21 cellular contexts compared by ENCODE assay signal in the genomic region with DNA sequence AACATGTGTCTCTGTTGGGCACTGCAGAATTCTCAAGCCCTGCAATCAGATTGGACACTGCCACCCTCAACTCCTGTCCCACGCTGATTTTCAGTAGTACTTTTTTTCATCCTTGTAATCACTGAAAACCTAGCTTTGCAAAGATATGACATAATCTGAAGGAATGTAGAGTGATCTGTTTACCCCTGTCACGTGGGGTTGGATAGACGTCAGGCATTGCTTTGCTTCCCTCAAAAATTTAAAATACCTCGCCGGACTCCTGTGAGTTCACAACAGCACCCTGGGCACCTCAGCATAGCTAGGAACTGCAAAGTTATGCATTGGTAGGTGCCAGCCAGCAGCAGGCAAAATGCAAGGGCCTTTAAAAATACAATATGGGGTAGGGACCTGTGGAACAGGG.
DNase-seq lines count a peak whose midpoint lies in the region; ATAC-seq, FAIRE-seq and TF ChIP-seq lines count a peak whose summit lies in the region.
"Had no signal": no experiment of that assay in that cellular context is flagged by ENCODE, and none has a peak within 500 bp of the region (broad histone marks: within the 10 kb centered on the region; RNA-seq: fewer than 3 reads in every experiment).

No MANE protein-coding gene starts in this region.

- no peaks in the 10 kb centered on the region for H3K4me1 ChIP-seq in breast epithelium
- H3K4me1 ChIP-seq: gastrocnemius medialis, lower lobe of right lung, thyroid gland had no signal

- H3K4me1 Mint-ChIP-seq in MCF 10A (ENCODE audit: insufficient read depth, unreplicated experiment): peaks cover 13% of the 10 kb centered on the region
- H3K4me1 Mint-ChIP-seq: naive thymus-derived CD4-positive, alpha-beta T cell; WTC11 had no signal

- H3K36me3 ChIP-seq in breast epithelium (no peaks in the 10 kb centered on the region), brain microvascular endothelial cell (replicated peaks) (no peaks in the 10 kb centered on the region)
- H3K36me3 ChIP-seq: gastrocnemius medialis, lower lobe of right lung, thyroid gland had no signal

- intact Hi-C loops in MCF 10A (cut with micrococcal nuclease) (no loop called here), breast epithelium (cut with DNase I; ENCODE audit: low total_unique reads) (loop anchor here (5.0 kb wide), 1 partner anchor 1507 kb away; no protein-coding TSS in a partner anchor)

- peak; percentile 17 for DNase-seq in MCF 10A (ENCODE audit: unreplicated experiment)
- DNase-seq in breast epithelium (ENCODE audit: low spot score in 2 of 2): no peak
- DNase-seq in brain microvascular endothelial cell: peak; percentile 85
- peak; percentile 40 for DNase-seq in hepatic stellate cell (ENCODE audit: low spot score)
- no peak for DNase-seq in GM12892 (ENCODE audit: insufficient read length)
- no peak for DNase-seq in inferior parietal cortex (ENCODE audit: extremely low spot score)
- DNase-seq: activated CD8-positive, alpha-beta T cell treated with anti-CD3 and anti-CD28 coated beads for 36 hours; activated T-cell treated with anti-CD3 and anti-CD28 coated beads, Interleukin-2, amount 50 U/mL, for 48 hours; effector memory CD8-positive, alpha-beta T cell; gastrocnemius medialis; lower lobe of right lung; naive thymus-derived CD4-positive, alpha-beta T cell; NCI-H146; NCI-H345; posterior cingulate gyrus; thyroid gland had no signal

- H3K4me3 Mint-ChIP-seq in MCF 10A (ENCODE audit: unreplicated experiment): no peak overlapping the region
- H3K4me3 Mint-ChIP-seq: activated CD8-positive, alpha-beta T cell treated with anti-CD3 and anti-CD28 coated beads for 36 hours; effector memory CD8-positive, alpha-beta T cell; naive thymus-derived CD4-positive, alpha-beta T cell; WTC11 had no signal

- no peak for TF ChIP-seq CTCF in MCF 10A (IDR thresholded peaks at IDR 0.05; ENCODE audit: unreplicated experiment)
- no peak for TF ChIP-seq CTCF in breast epithelium (IDR thresholded peaks at IDR 0.05)
- no peak for TF ChIP-seq CTCF in brain microvascular endothelial cell (IDR thresholded peaks at IDR 0.05; ENCODE audit: low read depth, low read length, missing control alignments)

- H3K9me3 ChIP-seq in breast epithelium: no peaks in the 10 kb centered on the region
- H3K9me3 ChIP-seq: gastrocnemius medialis, lower lobe of right lung, thyroid gland had no signal

- no peak for FAIRE-seq in GM12892 (lab: Jason Lieb, UNC)

- H3K27ac ChIP-seq in breast epithelium (no peak overlapping the region), brain microvascular endothelial cell (peak overlapping the region; percentile 40)
- H3K27ac ChIP-seq: 22Rv1, gastrocnemius medialis, lower lobe of right lung, thyroid gland had no signal

- in situ Hi-C loops in brain microvascular endothelial cell (cut with HindIII; ENCODE audit: low pct_ligation_motif_present, low sequenced_read_pairs): no loop called here

- H3K27me3 Mint-ChIP-seq in MCF 10A (ENCODE audit: insufficient read depth, unreplicated experiment): no peaks in the 10 kb centered on the region
- H3K27me3 Mint-ChIP-seq: activated CD8-positive, alpha-beta T cell treated with anti-CD3 and anti-CD28 coated beads for 36 hours; effector memory CD8-positive, alpha-beta T cell; naive thymus-derived CD4-positive, alpha-beta T cell had no signal

- no peak overlapping the region for H3K27ac Mint-ChIP-seq in MCF 10A (ENCODE audit: low read depth, unreplicated experiment)
- H3K27ac Mint-ChIP-seq: activated CD8-positive, alpha-beta T cell treated with anti-CD3 and anti-CD28 coated beads for 36 hours; activated naive CD4-positive, alpha-beta T cell treated with anti-CD3 and anti-CD28 coated beads, Interleukin-2, amount 50 U/mL, for 72 hours; effector memory CD8-positive, alpha-beta T cell; naive thymus-derived CD4-positive, alpha-beta T cell; WTC11 had no signal

- BruUV-seq in MCF 10A (replicated peaks; lab: Mats Ljungman, UMichigan): no TSS peak

- H3K4me3 ChIP-seq in breast epithelium: no peak overlapping the region
- H3K4me3 ChIP-seq in brain microvascular endothelial cell (ENCODE audit: low read depth, low read length): no peak overlapping the region
- H3K4me3 ChIP-seq: gastrocnemius medialis, lower lobe of right lung, thyroid gland had no signal

- ATAC-seq in GM21576 (IDR thresholded peaks at IDR 0.05; ENCODE audit: unreplicated experiment): no peak
- no peak for ATAC-seq in HG03135 (IDR thresholded peaks at IDR 0.05; ENCODE audit: unreplicated experiment)
- ATAC-seq: activated CD8-positive, alpha-beta T cell treated with anti-CD3 and anti-CD28 coated beads for 36 hours; activated naive CD4-positive, alpha-beta T cell treated with anti-CD3 and anti-CD28 coated beads, Interleukin-2, amount 50 U/mL, for 72 hours; effector memory CD8-positive, alpha-beta T cell; gastrocnemius medialis; naive thymus-derived CD4-positive, alpha-beta T cell; WTC11 had no signal

- CTCF ChIA-PET in MCF 10A (lab: Yijun Ruan, JAX): interaction anchor here (0.6 to 1.2 kb wide), 3 partner anchors 24 to 71 kb away, joined by 3 to 5 read pairs (median 3); a partner anchor contains a TSS

- H3K9me3 Mint-ChIP-seq in MCF 10A (ENCODE audit: unreplicated experiment): no peaks in the 10 kb centered on the region
- H3K9me3 Mint-ChIP-seq: activated CD8-positive, alpha-beta T cell treated with anti-CD3 and anti-CD28 coated beads for 36 hours; activated naive CD4-positive, alpha-beta T cell treated with anti-CD3 and anti-CD28 coated beads, Interleukin-2, amount 50 U/mL, for 72 hours; effector memory CD8-positive, alpha-beta T cell; naive thymus-derived CD4-positive, alpha-beta T cell; WTC11 had no signal

- H3K27me3 ChIP-seq in breast epithelium (no peaks in the 10 kb centered on the region), brain microvascular endothelial cell (replicated peaks) (no peaks in the 10 kb centered on the region)
- H3K27me3 ChIP-seq: gastrocnemius medialis, thyroid gland had no signal

- no peak for TF ChIP-seq POLR2A in breast epithelium (IDR thresholded peaks at IDR 0.05)
- no peak for TF ChIP-seq POLR2A in GM12892 (IDR thresholded peaks at IDR 0.05; ENCODE audit: low read depth, low read length)

- POLR2A ChIA-PET in MCF 10A (lab: Yijun Ruan, JAX): interaction anchor here (1.2 kb wide), 1 partner anchor 31 kb away, joined by 4 read pairs; no protein-coding TSS in a partner anchor

- peaks cover 6% of the 10 kb centered on the region for H3K36me3 Mint-ChIP-seq in MCF 10A (ENCODE audit: insufficient read depth, unreplicated experiment)
- H3K36me3 Mint-ChIP-seq: activated naive CD4-positive, alpha-beta T cell treated with anti-CD3 and anti-CD28 coated beads, Interleukin-2, amount 50 U/mL, for 72 hours; naive thymus-derived CD4-positive, alpha-beta T cell; WTC11 had no signal

Comparison
In these comparisons a context has a peak if more than half of its experiments do, and no peak if none do; other contexts are left out.
1. DNase-seq: peak in MCF 10A (single experiment), brain microvascular endothelial cell (single experiment) and hepatic stellate cell (single experiment); none in breast epithelium (0 of 2), GM12892 (single experiment) and inferior parietal cortex (single experiment).